Comparison of ENCODE assay signal across 8 cellular contexts in genomic region chr4:125315571-125316390, GRCh38. TPM values are rescaled to one million over a fixed set of nuclear protein-coding genes. Genes with fewer than 3 reads are reported as not detected.
DNase-seq lines count a peak whose midpoint lies in the region; ATAC-seq and TF ChIP-seq lines count a peak whose summit lies in the region.

No MANE protein-coding gene starts in this region.

- H3K4me1 ChIP-seq in HUES64 (ENCODE audit: insufficient read depth, low read length) (peaks cover 14% of the 10 kb centered on the region; the same call in 1 of the 2 replicates), muscle layer of duodenum (ENCODE audit: control insufficient read depth in 1 of 2, insufficient read depth in 2 of 2, low read length in 2 of 2) (peaks cover 1 to 35% of the 10 kb centered on the region in 2 donors), uterus (no peaks in the 10 kb centered on the region)

- H3K27ac Mint-ChIP-seq in activated CD8-positive, alpha-beta T cell treated with anti-CD3 and anti-CD28 coated beads for 36 hours = no peak overlapping the region

- intact Hi-C loops in activated CD8-positive, alpha-beta T cell treated with anti-CD3 and anti-CD28 coated beads for 36 hours (cut with micrococcal nuclease) = loop anchor here (10.0 kb wide), 1 partner anchor 419 kb away; no protein-coding TSS in a partner anchor
- intact Hi-C loops in uterus (cut with DNase I; ENCODE audit: low total_unique reads) = no loop called here

- H3K4me3 Mint-ChIP-seq in activated CD8-positive, alpha-beta T cell treated with anti-CD3 and anti-CD28 coated beads for 36 hours = peak overlapping the region; percentile 71

- no peaks in the 10 kb centered on the region for H3K36me3 Mint-ChIP-seq in activated CD8-positive, alpha-beta T cell treated with anti-CD3 and anti-CD28 coated beads for 36 hours (ENCODE audit: low read depth)

- TF ChIP-seq POLR2A in uterus (IDR thresholded peaks at IDR 0.05) = no peak

- H3K4me3 ChIP-seq in HUES64 (ENCODE audit: low read length) = peak overlapping the region; percentile 87
- H3K4me3 ChIP-seq in muscle layer of duodenum (ENCODE audit: low read depth in 1 of 2, low read length in 2 of 2) = peak overlapping the region; percentile 67 to 95
- H3K4me3 ChIP-seq in uterus = peak overlapping the region; percentile 82 to 86

- WGBS in HUES64 = under 1% methylated on average over 51 of the region's 51 CpGs

- no peak for TF ChIP-seq CTCF in activated CD8-positive, alpha-beta T cell treated with anti-CD3 and anti-CD28 coated beads for 36 hours (IDR thresholded peaks at IDR 0.05)
- peak in 3 of 4 experiments; percentile 11 to 31 (median 11) for TF ChIP-seq CTCF in uterus (IDR thresholded peaks at IDR 0.05)

- POLR2A ChIA-PET in activated CD8-positive, alpha-beta T cell treated with anti-CD3 and anti-CD28 coated beads for 36 hours (lab: Charles Lee) = no interaction called here

- CTCF ChIA-PET in activated CD8-positive, alpha-beta T cell treated with anti-CD3 and anti-CD28 coated beads for 36 hours (lab: Charles Lee) = no interaction called here

- H3K27ac ChIP-seq in HUES64 (ENCODE audit: low read depth, low read length) = peak overlapping the region; percentile 41; the same call in 1 of the 2 replicates
- H3K27ac ChIP-seq in muscle layer of duodenum (ENCODE audit: low read length) = peak overlapping the region; percentile 76
- H3K27ac ChIP-seq in uterus = peak overlapping the region; percentile 90 to 93

- peak; percentile 2 for DNase-seq in NCI-H2196 (lab: John Stamatoyannopoulos, UW; ENCODE audit: unreplicated experiment)
- DNase-seq in NCI-H2196 treated with DMSO at 0.1 percent for 48 hours (lab: John Stamatoyannopoulos, UW; ENCODE audit: unreplicated experiment) = no peak
- DNase-seq in activated CD8-positive, alpha-beta T cell treated with anti-CD3 and anti-CD28 coated beads for 36 hours = peak; percentile 10
- DNase-seq in fibroblast of peridontal ligament (ENCODE audit: extremely low read depth) = peak; percentile 50
- DNase-seq in uterus = peak; percentile 33 to 54
- DNase-seq in T1000 (lab: John Stamatoyannopoulos, UW) = no peak

- peaks cover 26% of the 10 kb centered on the region for H3K27me3 ChIP-seq in HUES64 (ENCODE audit: insufficient read depth, low read length)
- peaks cover 7% of the 10 kb centered on the region for H3K27me3 ChIP-seq in muscle layer of duodenum (ENCODE audit: low read depth, low read length)
- no peaks in the 10 kb centered on the region for H3K27me3 ChIP-seq in uterus

- H3K9me3 Mint-ChIP-seq in activated CD8-positive, alpha-beta T cell treated with anti-CD3 and anti-CD28 coated beads for 36 hours = no peaks in the 10 kb centered on the region

- H3K9me3 ChIP-seq in HUES64 (ENCODE audit: insufficient read depth, low read depth, low read length) (no peaks in the 10 kb centered on the region), muscle layer of duodenum (ENCODE audit: control insufficient read depth in 1 of 2, low read length in 2 of 2) (no peaks in the 10 kb centered on the region), uterus (no peaks in the 10 kb centered on the region)

- H3K36me3 ChIP-seq in HUES64 (ENCODE audit: insufficient read depth, low read length) (peaks cover 4% of the 10 kb centered on the region; the same call in 1 of the 2 replicates), muscle layer of duodenum (ENCODE audit: control insufficient read depth in 1 of 2, insufficient read depth in 2 of 2, low read length in 2 of 2) (no peaks in the 10 kb centered on the region), uterus (no peaks in the 10 kb centered on the region)

- H3K4me1 Mint-ChIP-seq in activated CD8-positive, alpha-beta T cell treated with anti-CD3 and anti-CD28 coated beads for 36 hours (ENCODE audit: low read depth) = peaks cover 33% of the 10 kb centered on the region

- H3K27me3 Mint-ChIP-seq in activated CD8-positive, alpha-beta T cell treated with anti-CD3 and anti-CD28 coated beads for 36 hours = peaks cover 64% of the 10 kb centered on the region

- H3K9ac ChIP-seq in HUES64 (ENCODE audit: low read depth, low read length) = peak overlapping the region; percentile 49; the same call in 1 of the 2 replicates

- no peak for ATAC-seq in activated CD8-positive, alpha-beta T cell treated with anti-CD3 and anti-CD28 coated beads for 36 hours

RNA-seq across cellular contexts. Expression of gene FAT4, which starts 1.0 kb away (rescaled TPM):
- polyA plus RNA-seq in HUES64 (2013, experiment 1 of 2) = 4.2 TPM
- polyA plus RNA-seq in HUES64 (2013, experiment 2 of 2) = 4.2 TPM
- total RNA-seq in activated CD8-positive, alpha-beta T cell treated with anti-CD3 and anti-CD28 coated beads for 36 hours = not detected
- total RNA-seq in uterus = 100 to 1,000 TPM in 1 of 4 donors, 10 to 100 TPM in 3; 12.6 to 112 (median 20.4) TPM

Comparison
In these comparisons a context has a peak if more than half of its experiments do, and no peak if none do; other contexts are left out.
1. DNase-seq: peak in NCI-H2196 (single experiment), activated CD8-positive, alpha-beta T cell treated with anti-CD3 and anti-CD28 coated beads for 36 hours (single experiment), fibroblast of peridontal ligament (single experiment) and uterus (2 of 2); none in NCI-H2196 treated with DMSO at 0.1 percent for 48 hours (single experiment) and T1000 (single experiment).
2. H3K27ac ChIP-seq: peak in every context shown above with its lines; median percentile 92 in uterus; 76 in muscle layer of duodenum; 41 in HUES64.
3. RNA of gene FAT4, which starts 1.0 kb away (total RNA-seq): 12.6 to 112 TPM in uterus; not detected in activated CD8-positive, alpha-beta T cell treated with anti-CD3 and anti-CD28 coated beads for 36 hours; every median in the first group is over 10 times any median in the second.
4. Peak in every context shown above with its lines, with median percentiles within 50 percentile points of each other: H3K4me3 ChIP-seq.